8 cellular contexts compared by ENCODE assay signal in genomic region chr1:25875154-25875855, GRCh38. TPM values are rescaled to one million over a fixed set of nuclear protein-coding genes. Genes with fewer than 3 reads are reported as not detected.
DNase-seq lines count a peak whose midpoint lies in the region; ATAC-seq, FAIRE-seq and TF ChIP-seq lines count a peak whose summit lies in the region.

A gene with protein sequence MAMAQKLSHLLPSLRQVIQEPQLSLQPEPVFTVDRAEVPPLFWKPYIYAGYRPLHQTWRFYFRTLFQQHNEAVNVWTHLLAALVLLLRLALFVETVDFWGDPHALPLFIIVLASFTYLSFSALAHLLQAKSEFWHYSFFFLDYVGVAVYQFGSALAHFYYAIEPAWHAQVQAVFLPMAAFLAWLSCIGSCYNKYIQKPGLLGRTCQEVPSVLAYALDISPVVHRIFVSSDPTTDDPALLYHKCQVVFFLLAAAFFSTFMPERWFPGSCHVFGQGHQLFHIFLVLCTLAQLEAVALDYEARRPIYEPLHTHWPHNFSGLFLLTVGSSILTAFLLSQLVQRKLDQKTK (minus strand): TSS chr1:25875708. CDS start chr1:25863839, 11,869 bp downstream.

- H3K4me1 ChIP-seq in ES-I3 (ENCODE audit: insufficient read depth, low read length) (peaks cover 23% of the 10 kb centered on the region), endothelial cell of umbilical vein (ENCODE audit: control insufficient read depth, extremely low read depth, insufficient read depth, low read length) (peaks cover 9% of the 10 kb centered on the region)

- peak within 1 kb of the TSS; percentile 33 to 54 (median 43) for H3K4me3 ChIP-seq in endothelial cell of umbilical vein (replicated peaks in 1 of 3; ENCODE audit: insufficient read depth in 1 of 3, low read depth in 1 of 3, low read length in 3 of 3)

- DNase-seq in NCI-H774 (lab: John Stamatoyannopoulos, UW) (peak; percentile 28), activated T-cell treated with anti-CD3 and anti-CD28 coated beads for 24 hours (ENCODE audit: low read depth) (peak; percentile 48), endothelial cell of umbilical vein (ENCODE audit: low read depth, low spot score) (peak; percentile 70), midbrain (lab: John Stamatoyannopoulos, UW) (peak; percentile 81)
- DNase-seq in stimulated activated CD8-positive, alpha-beta memory T cell treated with anti-CD3 and anti-CD28 coated beads, Interleukin-15, amount 100 ng/mL, for 4 hours (ENCODE audit: low read depth in 2 of 2), result peak; percentile 15 to 44

- FAIRE-seq in endothelial cell of umbilical vein (lab: Jason Lieb, UNC), result peak; percentile 67

- H3K4me2 ChIP-seq in endothelial cell of umbilical vein (ENCODE audit: insufficient read depth, low read length), result peak within 1 kb of the TSS; percentile 45

- TF ChIP-seq CTCF in endothelial cell of umbilical vein (IDR thresholded peaks at IDR 0.05; ENCODE audit: extremely low read depth in 1 of 2, insufficient read depth in 1 of 2, low read depth in 1 of 2, low read length in 2 of 2), result peak in 1 of 2 donors; percentile 6

- H3K36me3 ChIP-seq in ES-I3 (ENCODE audit: insufficient read depth, low read length), result no peaks in the 10 kb centered on the region
- H3K36me3 ChIP-seq in endothelial cell of umbilical vein (ENCODE audit: control insufficient read depth in 2 of 2, extremely low read depth in 1 of 2, insufficient read depth in 2 of 2, low read length in 2 of 2), result no peaks in the 10 kb centered on the region

- ATAC-seq in HG02759 (IDR thresholded peaks at IDR 0.05; ENCODE audit: unreplicated experiment), result peak; percentile 62
- ATAC-seq in GM21381 (IDR thresholded peaks at IDR 0.05; ENCODE audit: unreplicated experiment), result no peak

- dilution Hi-C loops in endothelial cell of umbilical vein (cut with MboI; ENCODE audit: extremely low pct_ligation_motif_present, low sequenced_read_pairs), result loop anchor here (25.0 kb wide), 1 partner anchor 112 kb away; the partner anchor contains the start of gene PAFAH2

- no peaks in the 10 kb centered on the region for H4K20me1 ChIP-seq in endothelial cell of umbilical vein (replicated peaks; ENCODE audit: control insufficient read depth, extremely low read depth, insufficient read depth, low read length)

- no peaks in the 10 kb centered on the region for H3K9me1 ChIP-seq in endothelial cell of umbilical vein (replicated peaks; ENCODE audit: control insufficient read depth, extremely low read depth, insufficient read depth, low read length)

- peak within 1 kb of the TSS; percentile 91 for H2AFZ ChIP-seq in endothelial cell of umbilical vein (ENCODE audit: low read depth, low read length)

- H3K79me2 ChIP-seq in endothelial cell of umbilical vein (ENCODE audit: control insufficient read depth, insufficient read depth, low read length), result no peaks in the 10 kb centered on the region

- POLR2A ChIA-PET in endothelial cell of umbilical vein (lab: Charles Lee), result interaction anchor here (0.6 kb wide), 3 partner anchors 13 to 483 kb away, joined by 3 read pairs; no protein-coding TSS in a partner anchor

- no peak within 1 kb of the TSS for H3K27ac ChIP-seq in endothelial cell of umbilical vein (ENCODE audit: insufficient read depth, low read depth, low read length)

- no peaks in the 10 kb centered on the region for H3K27me3 ChIP-seq in endothelial cell of umbilical vein (ENCODE audit: control insufficient read depth in 2 of 2, insufficient read depth in 2 of 2, low read length in 2 of 2)

- no peak for TF ChIP-seq POLR2A in endothelial cell of umbilical vein (IDR thresholded peaks at IDR 0.05; ENCODE audit: low read depth, low read length)

- CTCF ChIA-PET in endothelial cell of umbilical vein (lab: Charles Lee), result interaction anchor here (0.6 to 2.9 kb wide), 11 partner anchors 13 to 327 kb away, joined by 3 to 20 read pairs (median 3); partner anchors contain the start of gene PAFAH2

- peak within 1 kb of the TSS; percentile 71 for H3K9ac ChIP-seq in ES-I3 (ENCODE audit: low read depth, low read length)
- H3K9ac ChIP-seq in endothelial cell of umbilical vein (replicated peaks; ENCODE audit: extremely low read depth, insufficient read depth, low read length), result peak within 1 kb of the TSS; percentile 20

- no TSS peak for BruUV-seq in endothelial cell of umbilical vein (replicated peaks; lab: Mats Ljungman, UMichigan)

- intact Hi-C loops in endothelial cell of umbilical vein (cut with micrococcal nuclease), result loop anchor here (1.0 kb wide), 1 partner anchor 16 kb away; the partner anchor contains the start of gene AUNIP

- H3K9me3 ChIP-seq in ES-I3 (ENCODE audit: control insufficient read depth, insufficient read depth, low read length) (no peaks in the 10 kb centered on the region), endothelial cell of umbilical vein (replicated peaks; ENCODE audit: control insufficient read depth, insufficient read depth, low read length) (no peaks in the 10 kb centered on the region)

TF ChIP-seq in endothelial cell of umbilical vein, 7 proteins besides CTCF, POLR2A, EP300 and RAD21:
- TF ChIP-seq FOS (IDR thresholded peaks at IDR 0.05; ENCODE audit: borderline replicate concordance, insufficient read depth, low read length) (no peak), POLR2AphosphoS5 (IDR thresholded peaks at IDR 0.05; ENCODE audit: insufficient read depth, low read depth, low read length) (peak; percentile 58), GATA2 (IDR thresholded peaks at IDR 0.05; ENCODE audit: insufficient read depth, insufficient read length, low read depth, low read length) (no peak), JUN (IDR thresholded peaks at IDR 0.05; ENCODE audit: borderline replicate concordance, insufficient read depth, insufficient read length, low read depth) (no peak), EZH2 (IDR thresholded peaks at IDR 0.05; ENCODE audit: borderline replicate concordance, low read depth, low read length, severe bottlenecking) (no peak), MYC (IDR thresholded peaks at IDR 0.05; ENCODE audit: low read depth, low read length) (no peak)
- TF ChIP-seq, protein P1, sequence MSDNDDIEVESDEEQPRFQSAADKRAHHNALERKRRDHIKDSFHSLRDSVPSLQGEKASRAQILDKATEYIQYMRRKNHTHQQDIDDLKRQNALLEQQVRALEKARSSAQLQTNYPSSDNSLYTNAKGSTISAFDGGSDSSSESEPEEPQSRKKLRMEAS (IDR thresholded peaks at IDR 0.05; ENCODE audit: insufficient read depth, insufficient read length), result peak; percentile 73

RNA-seq across cellular contexts. Expression of the gene that starts here (rescaled TPM):
- total RNA-seq in endothelial cell of umbilical vein, result 8.4 and 9.1 TPM in 2 replicates
- 10.8 and 12.1 TPM in 2 replicates for polyA plus RNA-seq in endothelial cell of umbilical vein
- 6.2 and 6.3 TPM in 2 replicates for polyA plus RNA-seq in endothelial cell of umbilical vein (2011; cell fraction: cytosol; rRNA removed)
- 9.5 and 10.9 TPM in 2 replicates for polyA plus RNA-seq in endothelial cell of umbilical vein (2011; cell fraction: nucleus; rRNA removed)
- 7.2 and 9.7 TPM in 2 replicates for polyA plus RNA-seq in endothelial cell of umbilical vein (2012)
- 13.2 and 15.0 TPM in 2 replicates for polyA minus RNA-seq in endothelial cell of umbilical vein
- 8.3 TPM for polyA minus RNA-seq in endothelial cell of umbilical vein (2011; cell fraction: cytosol; rRNA and poly(A)+ RNA removed)
- 3.4 and 4.4 TPM in 2 replicates for polyA minus RNA-seq in endothelial cell of umbilical vein (2011; cell fraction: nucleus; rRNA and poly(A)+ RNA removed)

Comparison
In these comparisons a context has a peak if more than half of its experiments do, and no peak if none do; other contexts are left out.
1. DNase-seq: peak in every context shown above with its lines; median percentile 81 in midbrain; 70 in endothelial cell of umbilical vein; 48 in activated T-cell treated with anti-CD3 and anti-CD28 coated beads for 24 hours; 30 in stimulated activated CD8-positive, alpha-beta memory T cell treated with anti-CD3 and anti-CD28 coated beads, Interleukin-15, amount 100 ng/mL, for 4 hours; 28 in NCI-H774.